Comparison of ENCODE assay signal across 21 cellular contexts in the genomic region with DNA sequence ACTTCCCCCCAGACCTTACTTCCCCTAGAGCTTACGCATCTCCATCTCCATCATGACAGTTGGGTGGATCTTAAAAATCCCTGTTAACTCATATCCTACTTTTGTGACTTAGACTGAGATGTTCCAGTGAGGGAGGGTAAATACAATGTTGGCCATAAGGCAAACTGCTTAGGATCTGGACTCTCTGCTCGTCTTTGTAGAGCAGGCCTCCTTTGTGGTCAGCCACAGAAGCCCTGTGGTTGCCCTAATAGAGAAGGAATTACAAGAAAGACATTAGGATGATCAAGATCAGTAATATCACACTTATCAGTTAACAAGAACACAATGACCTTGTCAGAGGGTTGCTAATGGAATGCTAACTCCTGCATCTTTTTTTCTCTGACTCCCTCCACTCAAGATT. TPM values are rescaled to one million over a fixed set of nuclear protein-coding genes. Genes with fewer than 3 reads are reported as not detected.
"Had no signal": no experiment of that assay in that cellular context is flagged by ENCODE, and none has a peak within 500 bp of the region (broad histone marks: within the 10 kb centered on the region; RNA-seq: fewer than 3 reads in every experiment).

No MANE protein-coding gene starts in this region.

- H3K27ac ChIP-seq: brain microvascular endothelial cell, cardiac muscle cell, SK-N-MC had no signal

- H3K27me3 ChIP-seq: brain microvascular endothelial cell, cardiac muscle cell had no signal

- H3K36me3 ChIP-seq: brain microvascular endothelial cell, cardiac muscle cell had no signal

- H3K4me3 Mint-ChIP-seq: activated CD8-positive, alpha-beta T cell treated with anti-CD3 and anti-CD28 coated beads for 36 hours; activated naive CD4-positive, alpha-beta T cell treated with anti-CD3 and anti-CD28 coated beads, Interleukin-2, amount 10 ng/mL, durations not matched to agents 7 days and 5 days; activated naive CD8-positive, alpha-beta T cell treated with anti-CD3 and anti-CD28 coated beads for 36 hours; activated T-cell treated with anti-CD3 and anti-CD28 coated beads, Interleukin-2, amount 50 U/mL, for 72 hours; T-cell had no signal

- H3K27ac Mint-ChIP-seq: activated CD8-positive, alpha-beta T cell treated with anti-CD3 and anti-CD28 coated beads for 36 hours; activated naive CD4-positive, alpha-beta T cell treated with anti-CD3 and anti-CD28 coated beads, Interleukin-2, amount 10 ng/mL, durations not matched to agents 7 days and 5 days; activated naive CD8-positive, alpha-beta T cell treated with anti-CD3 and anti-CD28 coated beads for 36 hours; activated T-cell treated with anti-CD3 and anti-CD28 coated beads, Interleukin-2, amount 50 U/mL, for 72 hours; activated T-helper 2 cell treated with anti-CD3 and anti-CD28 coated beads, Interferon-gamma antibody, Interleukin-2, Interleukin-4, amounts not matched to agents 10 μg/mL and 5 μg/mL and 100 μg/mL, durations not matched to agents 14 hours and 24 hours and 36 hours; T-cell had no signal

- DNase-seq: activated CD4-positive, alpha-beta T cell treated with anti-CD3 and anti-CD28 coated beads for 4 hours; activated CD8-positive, alpha-beta memory T cell treated with anti-CD3 and anti-CD28 coated beads, Interleukin-2, amount 50 U/mL, for 4 hours; activated CD8-positive, alpha-beta T cell treated with anti-CD3 and anti-CD28 coated beads for 36 hours; activated gamma-delta T cell treated with Interleukin-2 at 50 U/mL for 16 hours; activated naive CD4-positive, alpha-beta T cell treated with anti-CD3 and anti-CD28 coated beads, Interleukin-2, amount 10 ng/mL, durations not matched to agents 7 days and 5 days; activated naive CD8-positive, alpha-beta T cell treated with anti-CD3 and anti-CD28 coated beads for 36 hours; activated T-cell treated with anti-CD3 and anti-CD28 coated beads, Interleukin-2, amount 50 U/mL, for 72 hours; brain microvascular endothelial cell; Karpas-422; MM.1S; NCI-H1694 treated with DMSO at 0.1 percent for 48 hours; NCI-H2029 treated with DMSO at 0.1 percent for 48 hours; NCI-H510A treated with DMSO at 0.1 percent for 48 hours; T-cell; T-helper 2 cell; T1000 had no signal

- H3K27me3 Mint-ChIP-seq: activated naive CD4-positive, alpha-beta T cell treated with anti-CD3 and anti-CD28 coated beads, Interleukin-2, amount 10 ng/mL, durations not matched to agents 7 days and 5 days had no signal

- H3K36me3 Mint-ChIP-seq: activated naive CD4-positive, alpha-beta T cell treated with anti-CD3 and anti-CD28 coated beads, Interleukin-2, amount 10 ng/mL, durations not matched to agents 7 days and 5 days; activated naive CD8-positive, alpha-beta T cell treated with anti-CD3 and anti-CD28 coated beads for 36 hours; T-cell had no signal

- H3K4me3 ChIP-seq: cardiac muscle cell, K562, SK-N-MC had no signal

- H3K4me1 Mint-ChIP-seq: activated naive CD4-positive, alpha-beta T cell treated with anti-CD3 and anti-CD28 coated beads, Interleukin-2, amount 10 ng/mL, durations not matched to agents 7 days and 5 days; activated naive CD8-positive, alpha-beta T cell treated with anti-CD3 and anti-CD28 coated beads for 36 hours; T-cell had no signal

RNA-seq across cellular contexts. Expression of a gene that starts 52.0 kb away (rescaled TPM):
- total RNA-seq: activated CD8-positive, alpha-beta T cell treated with anti-CD3 and anti-CD28 coated beads for 36 hours; activated naive CD8-positive, alpha-beta T cell treated with anti-CD3 and anti-CD28 coated beads for 36 hours; activated T-cell treated with anti-CD3 and anti-CD28 coated beads, Interleukin-2, amount 50 U/mL, for 72 hours; activated T-helper 2 cell treated with anti-CD3 and anti-CD28 coated beads, Interferon-gamma antibody, Interleukin-2, Interleukin-4, amounts not matched to agents 10 μg/mL and 5 μg/mL and 100 μg/mL, durations not matched to agents 14 hours and 24 hours and 36 hours; K562; RPMI7951 had no signal
- polyA plus RNA-seq: K562 had no signal
